In the genomic region with DNA sequence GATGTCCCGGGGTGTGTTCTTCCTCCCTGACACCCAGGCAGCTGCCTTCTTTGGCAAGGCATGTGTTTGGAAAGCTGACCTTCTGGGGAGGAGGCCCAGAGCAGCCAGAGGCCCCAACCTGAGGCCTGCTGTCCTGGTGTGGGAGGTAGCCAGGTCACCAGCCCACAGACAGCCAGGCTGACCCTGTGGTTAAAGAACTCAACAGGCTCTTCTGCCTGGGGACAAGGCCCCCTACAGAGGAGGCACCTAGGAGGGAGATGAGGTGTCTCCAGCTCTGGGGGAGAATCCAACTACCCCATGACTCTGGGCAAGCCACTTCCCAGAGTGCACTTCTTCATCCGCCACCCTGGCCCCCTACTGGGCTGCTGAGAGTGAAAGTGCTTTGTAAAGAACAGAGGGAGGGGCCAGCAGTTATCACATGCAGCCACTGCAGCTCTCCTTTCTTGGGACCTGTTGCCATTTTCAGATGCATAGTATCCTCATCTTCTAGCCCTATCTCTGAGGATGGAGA, we compare ENCODE assay signal across 8 cellular contexts. TPM values are rescaled to one million over a fixed set of nuclear protein-coding genes. Genes with fewer than 3 reads are reported as not detected.
DNase-seq lines count a peak whose midpoint lies in the region; ATAC-seq and TF ChIP-seq lines count a peak whose summit lies in the region.

No MANE protein-coding gene starts in this region.

- H3K4me3 ChIP-seq in right atrium auricular region (no peak overlapping the region), lower leg skin (ENCODE audit: low read depth, poor library complexity, severe bottlenecking) (no peak overlapping the region)

- peak; percentile 51 to 73 (median 64) for DNase-seq in stimulated activated CD4-positive, alpha-beta T cell treated with anti-CD3 and anti-CD28 coated beads, Interleukin-12 subunit alpha, Interleukin-12 subunit beta, amount 100 ng/mL, for 48 hours (ENCODE audit: low read depth in 2 of 3, low spot score in 1 of 3)
- DNase-seq in stimulated activated CD4-positive, alpha-beta T cell treated with anti-CD3 and anti-CD28 coated beads, Interleukin-12 subunit alpha, Interleukin-12 subunit beta, amount 100 ng/mL, for 4 hours = no peak
- DNase-seq in RPMI7951 (ENCODE audit: low read depth) = peak; percentile 90
- DNase-seq in activated naive CD4-positive, alpha-beta T cell treated with anti-CD3 and anti-CD28 coated beads, Interleukin-2, amount 50 U/mL, for 16 hours = peak; percentile 55
- peak; percentile 73 for DNase-seq in right atrium auricular region (ENCODE audit: low spot score)
- DNase-seq in stimulated activated CD4-positive, alpha-beta T cell treated with anti-CD3 and anti-CD28 coated beads, Interleukin-15, amount 100 ng/mL, for 48 hours (ENCODE audit: low read depth in 2 of 2) = peak; percentile 69 to 70
- DNase-seq in lower leg skin (ENCODE audit: low spot score in 2 of 2) = no peak

- H3K36me3 ChIP-seq in right atrium auricular region = peaks cover 17% of the 10 kb centered on the region

- TF ChIP-seq CTCF in right atrium auricular region (IDR thresholded peaks at IDR 0.05) = peak in 1 of 2 donors; percentile 37
- TF ChIP-seq CTCF in lower leg skin (IDR thresholded peaks at IDR 0.05) = no peak

- peak overlapping the region; percentile 78 to 85 for H3K27ac ChIP-seq in right atrium auricular region

- 51 to 81% methylated on average over 1 to 2 of the region's 2 CpGs for WGBS in lower leg skin, 2 donors

- H3K9me3 ChIP-seq in right atrium auricular region = no peaks in the 10 kb centered on the region

- ATAC-seq in HG02763 (IDR thresholded peaks at IDR 0.05; ENCODE audit: unreplicated experiment) = no peak

- peaks cover 0 to 45% of the 10 kb centered on the region in 2 donors for H3K4me1 ChIP-seq in right atrium auricular region

- intact Hi-C loops in lower leg skin (cut with DNase I; ENCODE audit: low total_unique reads) = no loop called here

- no peak for TF ChIP-seq POLR2A in lower leg skin (IDR thresholded peaks at IDR 0.05)

- H3K27me3 ChIP-seq in right atrium auricular region = no peaks in the 10 kb centered on the region

RNA-seq across cellular contexts. Expression of a gene that starts 13.1 kb away (rescaled TPM):
- total RNA-seq in RPMI7951 (2014; rRNA removed; shearing (Covaris generic)) = 24.3 and 25.7 TPM in 2 replicates
- total RNA-seq in right atrium auricular region (10 to 100 TPM; 17.0 to 29.8 TPM), lower leg skin (100 to 1,000 TPM in 2 of 4 donors, 10 to 100 TPM in 2; 54.3 to 146 (median 102) TPM)

Comparison
In these comparisons a context has a peak if more than half of its experiments do, and no peak if none do; other contexts are left out.
1. DNase-seq: peak in stimulated activated CD4-positive, alpha-beta T cell treated with anti-CD3 and anti-CD28 coated beads, Interleukin-12 subunit alpha, Interleukin-12 subunit beta, amount 100 ng/mL, for 48 hours (3 of 3), RPMI7951 (single experiment), activated naive CD4-positive, alpha-beta T cell treated with anti-CD3 and anti-CD28 coated beads, Interleukin-2, amount 50 U/mL, for 16 hours (single experiment), right atrium auricular region (single experiment) and stimulated activated CD4-positive, alpha-beta T cell treated with anti-CD3 and anti-CD28 coated beads, Interleukin-15, amount 100 ng/mL, for 48 hours (2 of 2); none in stimulated activated CD4-positive, alpha-beta T cell treated with anti-CD3 and anti-CD28 coated beads, Interleukin-12 subunit alpha, Interleukin-12 subunit beta, amount 100 ng/mL, for 4 hours (single experiment) and lower leg skin (0 of 2).